In genomic region chr6:36273067-36273466, GRCh38 we compare ENCODE assay signal across 39 cellular contexts. TPM values are rescaled to one million over a fixed set of nuclear protein-coding genes. Genes with fewer than 3 reads are reported as not detected.
"Had no signal": no experiment of that assay in that cellular context is flagged by ENCODE, and none has a peak within 500 bp of the region (broad histone marks: within the 10 kb centered on the region; RNA-seq: fewer than 3 reads in every experiment).

No MANE protein-coding gene starts in this region.

- H3K36me3 Mint-ChIP-seq: activated naive CD4-positive, alpha-beta T cell treated with anti-CD3 and anti-CD28 coated beads, Interleukin-2, amount 50 U/mL, for 24 hours; activated naive CD4-positive, alpha-beta T cell treated with anti-CD3 and anti-CD28 coated beads, Interleukin-2, amount 50 U/mL, for 72 hours; activated naive CD8-positive, alpha-beta T cell; activated naive CD8-positive, alpha-beta T cell treated with anti-CD3 and anti-CD28 coated beads, Interleukin-2, amount 10 ng/mL, durations not matched to agents 7 days and 5 days; brain had no signal

- H3K27ac Mint-ChIP-seq: activated naive CD4-positive, alpha-beta T cell treated with anti-CD3 and anti-CD28 coated beads for 36 hours; activated naive CD4-positive, alpha-beta T cell treated with anti-CD3 and anti-CD28 coated beads, Interleukin-2, amount 50 U/mL, for 24 hours; activated naive CD4-positive, alpha-beta T cell treated with anti-CD3 and anti-CD28 coated beads, Interleukin-2, amount 50 U/mL, for 72 hours; activated naive CD8-positive, alpha-beta T cell; activated naive CD8-positive, alpha-beta T cell treated with anti-CD3 and anti-CD28 coated beads for 36 hours; activated naive CD8-positive, alpha-beta T cell treated with anti-CD3 and anti-CD28 coated beads, Interleukin-2, amount 10 ng/mL, durations not matched to agents 7 days and 5 days; activated naive CD8-positive, alpha-beta T cell treated with anti-CD3 and anti-CD28 coated beads, Interleukin-2, amount 50 U/mL, for 24 hours; activated T-cell treated with anti-CD3 and anti-CD28 coated beads, Interleukin-2, amount 50 U/mL, for 24 hours; activated T-cell treated with anti-CD3 and anti-CD28 coated beads, Interleukin-2, amount 50 U/mL, for 72 hours; activated T-helper 1 cell treated with anti-CD3 and anti-CD28 coated beads, Interleukin-12 subunit alpha, Interleukin-12 subunit beta, Interleukin-2, Interleukin-4 antibody, amounts not matched to agents 30 ng/mL and 10 ng/mL and 1 ng/mL, durations not matched to agents 14 hours and 24 hours and 36 hours; activated T-helper 17 cell treated with anti-CD3 and anti-CD28 coated beads, Interleukin-2, amount 50 U/mL, for 72 hours; activated T-helper 2 cell treated with anti-CD3 and anti-CD28 coated beads, Interferon-gamma antibody, Interleukin-2, Interleukin-4, amounts not matched to agents 10 μg/mL and 5 μg/mL and 100 μg/mL, durations not matched to agents 14 hours and 24 hours and 36 hours; brain had no signal

- H3K9me3 Mint-ChIP-seq: activated naive CD4-positive, alpha-beta T cell treated with anti-CD3 and anti-CD28 coated beads for 36 hours; activated naive CD4-positive, alpha-beta T cell treated with anti-CD3 and anti-CD28 coated beads, Interleukin-2, amount 50 U/mL, for 24 hours; activated naive CD4-positive, alpha-beta T cell treated with anti-CD3 and anti-CD28 coated beads, Interleukin-2, amount 50 U/mL, for 72 hours; activated naive CD8-positive, alpha-beta T cell treated with anti-CD3 and anti-CD28 coated beads for 36 hours; activated naive CD8-positive, alpha-beta T cell treated with anti-CD3 and anti-CD28 coated beads, Interleukin-2, amount 10 ng/mL, durations not matched to agents 7 days and 5 days; activated naive CD8-positive, alpha-beta T cell treated with anti-CD3 and anti-CD28 coated beads, Interleukin-2, amount 50 U/mL, for 24 hours; activated T-cell treated with anti-CD3 and anti-CD28 coated beads, Interleukin-2, amount 50 U/mL, for 24 hours; activated T-cell treated with anti-CD3 and anti-CD28 coated beads, Interleukin-2, amount 50 U/mL, for 4 hours; activated T-cell treated with anti-CD3 and anti-CD28 coated beads, Interleukin-2, amount 50 U/mL, for 72 hours; activated T-helper 1 cell treated with anti-CD3 and anti-CD28 coated beads, Interleukin-12 subunit alpha, Interleukin-12 subunit beta, Interleukin-2, Interleukin-4 antibody, amounts not matched to agents 30 ng/mL and 10 ng/mL and 1 ng/mL, durations not matched to agents 14 hours and 24 hours and 36 hours; activated T-helper 17 cell treated with anti-CD3 and anti-CD28 coated beads, Interleukin-2, amount 50 U/mL, for 72 hours; activated T-helper 2 cell treated with anti-CD3 and anti-CD28 coated beads, Interferon-gamma antibody, Interleukin-2, Interleukin-4, amounts not matched to agents 10 μg/mL and 5 μg/mL and 100 μg/mL, durations not matched to agents 14 hours and 24 hours and 36 hours; central memory CD8-positive, alpha-beta T cell had no signal

- ATAC-seq: activated naive CD4-positive, alpha-beta T cell treated with anti-CD3 and anti-CD28 coated beads, Interleukin-2, amount 50 U/mL, for 72 hours; activated naive CD8-positive, alpha-beta T cell treated with anti-CD3 and anti-CD28 coated beads, Interleukin-2, amount 50 U/mL, for 24 hours; activated T-cell treated with anti-CD3 and anti-CD28 coated beads, Interleukin-2, amount 50 U/mL, for 4 hours; activated T-cell treated with anti-CD3 and anti-CD28 coated beads, Interleukin-2, amount 50 U/mL, for 72 hours; activated T-helper 17 cell treated with anti-CD3 and anti-CD28 coated beads, Interleukin-2, amount 50 U/mL, for 72 hours; body of pancreas had no signal

- H3K27me3 ChIP-seq: adrenal gland, ascending aorta, cardiac muscle cell had no signal

- FAIRE-seq: astrocyte, bronchial epithelial cell had no signal

- H3K4me1 Mint-ChIP-seq: activated naive CD4-positive, alpha-beta T cell treated with anti-CD3 and anti-CD28 coated beads, Interleukin-2, amount 50 U/mL, for 24 hours; activated naive CD8-positive, alpha-beta T cell treated with anti-CD3 and anti-CD28 coated beads for 36 hours; activated naive CD8-positive, alpha-beta T cell treated with anti-CD3 and anti-CD28 coated beads, Interleukin-2, amount 10 ng/mL, durations not matched to agents 7 days and 5 days; activated naive CD8-positive, alpha-beta T cell treated with anti-CD3 and anti-CD28 coated beads, Interleukin-2, amount 50 U/mL, for 24 hours; activated T-helper 17 cell treated with anti-CD3 and anti-CD28 coated beads, Interleukin-2, amount 50 U/mL, for 72 hours; central memory CD8-positive, alpha-beta T cell had no signal

- H3K4me1 ChIP-seq: adrenal gland, ascending aorta, body of pancreas, breast epithelium had no signal

- H3K36me3 ChIP-seq: adrenal gland, ascending aorta, brain microvascular endothelial cell, breast epithelium, cardiac muscle cell had no signal

- H3K9me3 ChIP-seq: adrenal gland, ascending aorta, body of pancreas, breast epithelium had no signal

- H3K27ac ChIP-seq: adrenal gland, ascending aorta, body of pancreas, brain microvascular endothelial cell, breast epithelium, cardiac muscle cell had no signal

- H3K4me3 ChIP-seq: adrenal gland, ascending aorta, body of pancreas, breast epithelium, cardiac muscle cell had no signal

- H3K4me3 Mint-ChIP-seq: activated naive CD4-positive, alpha-beta T cell treated with anti-CD3 and anti-CD28 coated beads for 36 hours; activated naive CD4-positive, alpha-beta T cell treated with anti-CD3 and anti-CD28 coated beads, Interleukin-2, amount 50 U/mL, for 24 hours; activated naive CD8-positive, alpha-beta T cell; activated naive CD8-positive, alpha-beta T cell treated with anti-CD3 and anti-CD28 coated beads for 36 hours; activated naive CD8-positive, alpha-beta T cell treated with anti-CD3 and anti-CD28 coated beads, Interleukin-2, amount 10 ng/mL, durations not matched to agents 7 days and 5 days; activated naive CD8-positive, alpha-beta T cell treated with anti-CD3 and anti-CD28 coated beads, Interleukin-2, amount 50 U/mL, for 24 hours; activated T-cell treated with anti-CD3 and anti-CD28 coated beads, Interleukin-2, amount 50 U/mL, for 24 hours; activated T-cell treated with anti-CD3 and anti-CD28 coated beads, Interleukin-2, amount 50 U/mL, for 4 hours; activated T-cell treated with anti-CD3 and anti-CD28 coated beads, Interleukin-2, amount 50 U/mL, for 72 hours; activated T-helper 1 cell treated with anti-CD3 and anti-CD28 coated beads, Interleukin-12 subunit alpha, Interleukin-12 subunit beta, Interleukin-2, Interleukin-4 antibody, amounts not matched to agents 30 ng/mL and 10 ng/mL and 1 ng/mL, durations not matched to agents 14 hours and 24 hours and 36 hours; activated T-helper 17 cell treated with anti-CD3 and anti-CD28 coated beads, Interleukin-2, amount 50 U/mL, for 72 hours; brain; central memory CD8-positive, alpha-beta T cell had no signal

- DNase-seq: activated effector memory CD4-positive, alpha-beta T cell treated with anti-CD3 and anti-CD28 coated beads, Interleukin-2, amount 50 U/mL, for 16 hours; activated effector memory CD4-positive, alpha-beta T cell treated with Interleukin-2 at 50 U/mL for 16 hours; activated gamma-delta T cell; activated gamma-delta T cell treated with Interleukin-2 at 50 U/mL for 16 hours; activated naive CD4-positive, alpha-beta T cell; activated naive CD4-positive, alpha-beta T cell treated with anti-CD3 and anti-CD28 coated beads for 36 hours; activated naive CD4-positive, alpha-beta T cell treated with anti-CD3 and anti-CD28 coated beads, Interleukin-2, amount 50 U/mL, for 16 hours; activated naive CD4-positive, alpha-beta T cell treated with Interleukin-2 at 50 U/mL for 16 hours; activated naive CD8-positive, alpha-beta T cell treated with anti-CD3 and anti-CD28 coated beads for 36 hours; activated naive CD8-positive, alpha-beta T cell treated with anti-CD3 and anti-CD28 coated beads, Interleukin-2, amount 10 ng/mL, durations not matched to agents 7 days and 5 days; activated naive CD8-positive, alpha-beta T cell treated with anti-CD3 and anti-CD28 coated beads, Interleukin-2, amount 50 U/mL, for 24 hours; activated T-cell treated with anti-CD3 and anti-CD28 coated beads, Interleukin-2, amount 50 U/mL, for 1 hour; activated T-cell treated with anti-CD3 and anti-CD28 coated beads, Interleukin-2, amount 50 U/mL, for 24 hours; activated T-cell treated with anti-CD3 and anti-CD28 coated beads, Interleukin-2, amount 50 U/mL, for 4 hours; activated T-cell treated with anti-CD3 and anti-CD28 coated beads, Interleukin-2, amount 50 U/mL, for 48 hours; activated T-cell treated with anti-CD3 and anti-CD28 coated beads, Interleukin-2, amount 50 U/mL, for 72 hours; adrenal gland; amniotic stem cell; amygdala; anterior cingulate cortex; aorta; body of pancreas; brain microvascular endothelial cell; caudate nucleus; central memory CD4-positive, alpha-beta T cell; cerebellar nuclear complex had no signal

RNA-seq across cellular contexts. Expression of gene PNPLA1, which starts 3.2 kb away (rescaled TPM):
- polyA plus RNA-seq: cardiac muscle cell had no signal
